9 cellular contexts compared by ENCODE assay signal in the genomic region with DNA sequence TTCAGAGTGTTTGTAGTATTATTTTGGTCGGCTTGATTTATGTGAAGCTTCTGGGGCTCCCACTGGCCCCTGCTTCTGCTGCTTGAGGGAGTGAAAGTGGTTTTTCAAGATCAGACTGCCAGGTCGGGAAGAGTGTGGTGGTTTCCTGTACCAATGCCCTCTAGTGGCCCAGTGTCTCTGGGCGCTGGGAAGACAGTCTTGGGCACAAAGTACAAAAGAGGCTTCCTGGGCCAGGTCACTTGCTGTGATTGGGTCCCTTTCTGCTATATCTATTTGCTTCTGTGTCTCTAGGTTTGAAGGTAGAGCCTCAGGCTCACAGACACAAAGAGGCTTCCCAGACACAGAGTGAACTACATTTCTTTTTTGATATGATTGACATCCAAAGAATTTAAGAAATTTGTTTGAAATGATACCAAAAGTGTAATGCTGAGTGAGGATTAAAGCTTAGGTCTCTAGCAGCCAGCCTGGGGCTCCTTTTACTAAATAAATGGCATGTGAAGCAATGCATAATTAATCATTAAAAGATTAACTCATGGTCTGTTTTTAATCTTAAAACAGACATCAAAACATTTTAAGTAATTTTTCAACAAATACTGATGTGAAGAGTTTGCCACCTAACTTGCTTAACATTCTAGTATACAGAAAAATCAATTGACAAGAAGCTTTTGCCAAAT. TPM values are rescaled to one million over a fixed set of nuclear protein-coding genes. Genes with fewer than 3 reads are reported as not detected.
A peak's percentile ranks its signal among the peaks of the same experiment; 100 is the strongest.
DNase-seq lines count a peak whose midpoint lies in the region; ATAC-seq and TF ChIP-seq lines count a peak whose summit lies in the region.
"Had no signal": no experiment of that assay in that cellular context is flagged by ENCODE, and none has a peak within 500 bp of the region (broad histone marks: within the 10 kb centered on the region; RNA-seq: fewer than 3 reads in every experiment).

No MANE protein-coding gene starts in this region.

- no peak overlapping the region for H3K4me3 ChIP-seq in transverse colon

- no peak overlapping the region for H3K27ac Mint-ChIP-seq in activated CD4-positive, alpha-beta memory T cell treated with anti-CD3 and anti-CD28 coated beads for 36 hours

- TF ChIP-seq CTCF in transverse colon (IDR thresholded peaks at IDR 0.05): peak in 4 of 5 experiments; percentile 29 to 46 (median 36)

- CTCF ChIA-PET in activated CD4-positive, alpha-beta memory T cell treated with anti-CD3 and anti-CD28 coated beads for 36 hours (lab: Charles Lee): no interaction called here

- H3K9me3 Mint-ChIP-seq in activated CD4-positive, alpha-beta memory T cell treated with anti-CD3 and anti-CD28 coated beads for 36 hours: no peaks in the 10 kb centered on the region
- H3K9me3 Mint-ChIP-seq: brain had no signal

- H3K27ac ChIP-seq in transverse colon: no peak overlapping the region

- TF ChIP-seq POLR2A in transverse colon (IDR thresholded peaks at IDR 0.05): no peak

- no peak overlapping the region for H3K4me3 Mint-ChIP-seq in activated CD4-positive, alpha-beta memory T cell treated with anti-CD3 and anti-CD28 coated beads for 36 hours
- H3K4me3 Mint-ChIP-seq: brain had no signal

- POLR2A ChIA-PET in activated CD4-positive, alpha-beta memory T cell treated with anti-CD3 and anti-CD28 coated beads for 36 hours (lab: Charles Lee): no interaction called here

- WGBS in transverse colon (ENCODE audit: low coverage in 1 of 2), 2 donors: 10 to 17% methylated on average over 1 to 3 of the region's 3 CpGs

- in situ Hi-C loops in transverse colon (cut with MboI; ENCODE audit: low pct_ligation_motif_present in 1 of 4, low pct_unique_long_range_greater_than_20kb in 1 of 4, low sequenced_read_pairs in 3 of 4): no loop called here

- no peaks in the 10 kb centered on the region for H3K36me3 Mint-ChIP-seq in activated CD4-positive, alpha-beta memory T cell treated with anti-CD3 and anti-CD28 coated beads for 36 hours
- H3K36me3 Mint-ChIP-seq: brain had no signal

- H3K4me1 ChIP-seq in transverse colon: peaks cover 0 to 8% (median 0%) of the 10 kb centered on the region in 4 donors

- peaks cover 4% of the 10 kb centered on the region for H3K27me3 Mint-ChIP-seq in activated CD4-positive, alpha-beta memory T cell treated with anti-CD3 and anti-CD28 coated beads for 36 hours

- H3K36me3 ChIP-seq in transverse colon: no peaks in the 10 kb centered on the region

- peak; percentile 83 for ATAC-seq in GM21529 (IDR thresholded peaks at IDR 0.05; ENCODE audit: unreplicated experiment)

- H3K4me1 Mint-ChIP-seq in activated CD4-positive, alpha-beta memory T cell treated with anti-CD3 and anti-CD28 coated beads for 36 hours (ENCODE audit: low read depth): no peaks in the 10 kb centered on the region
- H3K4me1 Mint-ChIP-seq: brain had no signal

- H3K9me3 ChIP-seq in transverse colon: no peaks in the 10 kb centered on the region

- DNase-seq in SIG-M5 treated with dmso at 0.1 percent for 504 hours (lab: John Stamatoyannopoulos, UW; ENCODE audit: unreplicated experiment): peak; percentile 30
- DNase-seq in SIG-M5 (lab: John Stamatoyannopoulos, UW): no peak
- DNase-seq in HT-29 (ENCODE audit: low spot score): peak; percentile 69
- peak; percentile 26 for DNase-seq in activated CD4-positive, alpha-beta memory T cell treated with anti-CD3 and anti-CD28 coated beads for 36 hours
- peak; percentile 25 for DNase-seq in iris pigment epithelial cell (ENCODE audit: low read depth)
- DNase-seq in transverse colon: peak; percentile 55
- no peak for DNase-seq in central memory CD4-positive, alpha-beta T cell

- intact Hi-C loops in activated CD4-positive, alpha-beta memory T cell treated with anti-CD3 and anti-CD28 coated beads for 36 hours (cut with micrococcal nuclease): no loop called here
- intact Hi-C loops in transverse colon (cut with DNase I; ENCODE audit: low total_unique reads): no loop called here

- TF ChIP-seq EP300 in transverse colon (IDR thresholded peaks at IDR 0.05; ENCODE audit: low read depth): no peak

- H3K27me3 ChIP-seq in transverse colon: no peaks in the 10 kb centered on the region

RNA-seq across cellular contexts. Expression of a gene that starts 36.3 kb away (rescaled TPM):
- total RNA-seq in HT-29 (2014; rRNA removed; shearing (Covaris generic)): 0.13 and 0.31 TPM in 2 replicates
- total RNA-seq in activated CD4-positive, alpha-beta memory T cell treated with anti-CD3 and anti-CD28 coated beads for 36 hours: 1 to 10 TPM; 4.7 to 5.4 TPM
- 100 to 1,000 TPM in 1 of 4 donors, 10 to 100 TPM in 2, 1 to 10 TPM in 1; 2.8 to 109 (median 61.1) TPM for total RNA-seq in transverse colon

Comparison
In these comparisons a context has a peak if more than half of its experiments do, and no peak if none do; other contexts are left out.
1. DNase-seq: peak in SIG-M5 treated with dmso at 0.1 percent for 504 hours (single experiment), HT-29 (single experiment), activated CD4-positive, alpha-beta memory T cell treated with anti-CD3 and anti-CD28 coated beads for 36 hours (single experiment), iris pigment epithelial cell (single experiment) and transverse colon (single experiment); none in SIG-M5 (single experiment) and central memory CD4-positive, alpha-beta T cell (single experiment).